In genomic region chr2:239231259-239232194, GRCh38 we compare ENCODE assay signal across 8 cellular contexts.
A peak's percentile ranks its signal among the peaks of the same experiment; 100 is the strongest.
DNase-seq lines count a peak whose midpoint lies in the region; FAIRE-seq and TF ChIP-seq lines count a peak whose summit lies in the region.
"Not testable (repeated sequence)": the region's sequence is repeated elsewhere in the genome, so short reads cannot be mapped to it uniquely, and the experiment has no call there.

No MANE protein-coding gene starts in this region.

- peaks cover 38% of the 10 kb centered on the region for H3K4me1 Mint-ChIP-seq in activated CD4-positive, alpha-beta T cell treated with anti-CD3 and anti-CD28 coated beads, Interleukin-2, amount 10 ng/mL, durations not matched to agents 24 days and 14 days
- peaks cover 41% of the 10 kb centered on the region for H3K4me1 Mint-ChIP-seq in activated T-helper 2 cell treated with anti-CD3 and anti-CD28 coated beads, Interferon-gamma antibody, Interleukin-2, Interleukin-4, amounts not matched to agents 10 μg/mL and 5 μg/mL and 100 μg/mL, durations not matched to agents 14 hours and 24 hours and 36 hours (ENCODE audit: low read depth)
- H3K4me1 Mint-ChIP-seq in endodermal cell (peaks cover 25% of the 10 kb centered on the region), nephron (peaks cover 41% of the 10 kb centered on the region)

- H3K9ac ChIP-seq in BLaER1; endodermal cell (ENCODE audit: extremely low read depth, low read length, poor library complexity, severe bottlenecking): not testable (repeated sequence)

- not testable (repeated sequence) for H3K9me3 ChIP-seq in BLaER1; endodermal cell (ENCODE audit: control insufficient read depth, low read length); suprapubic skin

- DNase-seq in HTR-8/SVneo (ENCODE audit: insufficient read length, low spot score); activated T-helper 2 cell treated with anti-CD3 and anti-CD28 coated beads, Interferon-gamma antibody, Interleukin-2, Interleukin-4, amounts not matched to agents 10 μg/mL and 5 μg/mL and 100 μg/mL, durations not matched to agents 14 hours and 24 hours and 36 hours (ENCODE audit: low spot score): not testable (repeated sequence)
- DNase-seq in NCI-H345 treated with DMSO at 0.1 percent for 48 hours (lab: John Stamatoyannopoulos, UW; ENCODE audit: unreplicated experiment) (peak; percentile 31), endodermal cell (peak; percentile 38), suprapubic skin (ENCODE audit: low spot score in 2 of 2) (peak; percentile 52 to 53)
- DNase-seq in activated CD4-positive, alpha-beta T cell treated with anti-CD3 and anti-CD28 coated beads, Interleukin-2, amount 10 ng/mL, durations not matched to agents 24 days and 14 days = peak; percentile 70

- peak overlapping the region; percentile 23; the same call in 1 of the 2 replicates for H3K4me3 ChIP-seq in BLaER1
- not testable (repeated sequence) for H3K4me3 ChIP-seq in endodermal cell (ENCODE audit: low read length); suprapubic skin

- TF ChIP-seq POLR2A in suprapubic skin (IDR thresholded peaks at IDR 0.05) = not testable (repeated sequence)

- H3K27me3 ChIP-seq in BLaER1; endodermal cell (ENCODE audit: control insufficient read depth, insufficient read depth, low read length, poor library complexity, severe bottlenecking); suprapubic skin: not testable (repeated sequence)

- peak overlapping the region; percentile 71 for H3K27ac ChIP-seq in BLaER1
- not testable (repeated sequence) for H3K27ac ChIP-seq in endodermal cell (ENCODE audit: low read depth, low read length); suprapubic skin

- peak overlapping the region; percentile 74 for H3K4me2 ChIP-seq in BLaER1

- not testable (repeated sequence) for H3K36me3 ChIP-seq in BLaER1; endodermal cell (ENCODE audit: control insufficient read depth, insufficient read depth, low read length); suprapubic skin

- not testable (repeated sequence) for TF ChIP-seq EP300 in suprapubic skin (IDR thresholded peaks at IDR 0.05)

- peak overlapping the region; percentile 61 for H3K4me3 Mint-ChIP-seq in activated CD4-positive, alpha-beta T cell treated with anti-CD3 and anti-CD28 coated beads, Interleukin-2, amount 10 ng/mL, durations not matched to agents 24 days and 14 days
- peak overlapping the region; percentile 7 for H3K4me3 Mint-ChIP-seq in activated T-helper 2 cell treated with anti-CD3 and anti-CD28 coated beads, Interferon-gamma antibody, Interleukin-2, Interleukin-4, amounts not matched to agents 10 μg/mL and 5 μg/mL and 100 μg/mL, durations not matched to agents 14 hours and 24 hours and 36 hours (ENCODE audit: low read depth)
- H3K4me3 Mint-ChIP-seq in endodermal cell, nephron: not testable (repeated sequence)

- TF ChIP-seq CTCF in endodermal cell (conservative IDR thresholded peaks at IDR 0.05); nephron (IDR thresholded peaks at IDR 0.05; ENCODE audit: unreplicated experiment in 3 of 3); suprapubic skin (IDR thresholded peaks at IDR 0.05): not testable (repeated sequence)

- intact Hi-C loops in activated CD4-positive, alpha-beta T cell treated with anti-CD3 and anti-CD28 coated beads, Interleukin-2, amount 10 ng/mL, durations not matched to agents 24 days and 14 days (cut with micrococcal nuclease); activated T-helper 2 cell treated with anti-CD3 and anti-CD28 coated beads, Interferon-gamma antibody, Interleukin-2, Interleukin-4, amounts not matched to agents 10 μg/mL and 5 μg/mL and 100 μg/mL, durations not matched to agents 14 hours and 24 hours and 36 hours (cut with micrococcal nuclease): not testable (repeated sequence)

- peaks cover 33% of the 10 kb centered on the region for H3K36me3 Mint-ChIP-seq in activated CD4-positive, alpha-beta T cell treated with anti-CD3 and anti-CD28 coated beads, Interleukin-2, amount 10 ng/mL, durations not matched to agents 24 days and 14 days (ENCODE audit: low read depth)
- H3K36me3 Mint-ChIP-seq in activated T-helper 2 cell treated with anti-CD3 and anti-CD28 coated beads, Interferon-gamma antibody, Interleukin-2, Interleukin-4, amounts not matched to agents 10 μg/mL and 5 μg/mL and 100 μg/mL, durations not matched to agents 14 hours and 24 hours and 36 hours (ENCODE audit: low read depth) = peaks cover 32% of the 10 kb centered on the region
- not testable (repeated sequence) for H3K36me3 Mint-ChIP-seq in endodermal cell (ENCODE audit: low read depth); nephron (ENCODE audit: low read depth)

- H3K27me3 Mint-ChIP-seq in activated CD4-positive, alpha-beta T cell treated with anti-CD3 and anti-CD28 coated beads, Interleukin-2, amount 10 ng/mL, durations not matched to agents 24 days and 14 days; activated T-helper 2 cell treated with anti-CD3 and anti-CD28 coated beads, Interferon-gamma antibody, Interleukin-2, Interleukin-4, amounts not matched to agents 10 μg/mL and 5 μg/mL and 100 μg/mL, durations not matched to agents 14 hours and 24 hours and 36 hours (ENCODE audit: low read depth); endodermal cell (ENCODE audit: insufficient read depth); nephron (ENCODE audit: low read depth): not testable (repeated sequence)

- FAIRE-seq in HTR-8/SVneo (lab: Jason Lieb, UNC) = peak; percentile 28

- WGBS in endodermal cell (ENCODE audit: insufficient coverage in 1 of 2, insufficient read length in 1 of 2), 2 experiments = 89 to 93% methylated on average over 14 to 37 of the region's 44 CpGs
- WGBS in suprapubic skin = 80% methylated on average over 35 of the region's 44 CpGs

- H4K20me1 ChIP-seq in BLaER1 = peaks cover 38% of the 10 kb centered on the region; the same call in 1 of the 2 replicates

- peak overlapping the region; percentile 76 for H3K27ac Mint-ChIP-seq in activated CD4-positive, alpha-beta T cell treated with anti-CD3 and anti-CD28 coated beads, Interleukin-2, amount 10 ng/mL, durations not matched to agents 24 days and 14 days
- H3K27ac Mint-ChIP-seq in activated T-helper 2 cell treated with anti-CD3 and anti-CD28 coated beads, Interferon-gamma antibody, Interleukin-2, Interleukin-4, amounts not matched to agents 10 μg/mL and 5 μg/mL and 100 μg/mL, durations not matched to agents 14 hours and 24 hours and 36 hours = peak overlapping the region; percentile 74
- not testable (repeated sequence) for H3K27ac Mint-ChIP-seq in endodermal cell
- H3K27ac Mint-ChIP-seq in nephron = peak overlapping the region; percentile 25 to 49 (median 27)

- H3K4me1 ChIP-seq in BLaER1 (peaks cover 99% of the 10 kb centered on the region), endodermal cell (ENCODE audit: control insufficient read depth, insufficient read depth, low read length) (peaks cover 12% of the 10 kb centered on the region), suprapubic skin (peaks cover 32% of the 10 kb centered on the region)

- not testable (repeated sequence) for H3K9me3 Mint-ChIP-seq in activated CD4-positive, alpha-beta T cell treated with anti-CD3 and anti-CD28 coated beads, Interleukin-2, amount 10 ng/mL, durations not matched to agents 24 days and 14 days; activated T-helper 2 cell treated with anti-CD3 and anti-CD28 coated beads, Interferon-gamma antibody, Interleukin-2, Interleukin-4, amounts not matched to agents 10 μg/mL and 5 μg/mL and 100 μg/mL, durations not matched to agents 14 hours and 24 hours and 36 hours; endodermal cell; nephron
